Comparison of ENCODE assay signal across 8 cellular contexts in the genomic region with DNA sequence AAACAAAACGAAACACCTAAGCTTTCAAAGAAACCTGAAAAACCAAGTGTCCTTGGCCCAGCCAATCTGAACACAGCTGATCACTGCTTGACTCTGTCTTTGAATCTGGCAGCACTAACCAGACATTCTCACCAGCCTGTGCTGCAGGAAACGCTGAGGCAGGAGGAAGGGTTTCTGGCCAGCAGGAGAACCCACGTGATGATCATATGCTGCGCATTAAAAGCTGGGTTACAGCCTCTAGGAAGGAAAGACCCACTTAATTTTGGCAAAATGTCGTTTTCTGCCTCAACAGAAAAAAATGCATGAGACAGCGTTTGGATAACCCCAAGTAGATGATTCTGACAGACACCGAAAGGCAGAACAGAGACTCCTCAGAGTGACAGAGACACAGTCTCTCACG.
DNase-seq lines count a peak whose midpoint lies in the region; ATAC-seq lines count a peak whose summit lies in the region.

No MANE protein-coding gene starts in this region.

- ATAC-seq in HG03159 (IDR thresholded peaks at IDR 0.05; ENCODE audit: unreplicated experiment) = peak; percentile 68
- no peak for ATAC-seq in stimulated activated naive CD8-positive, alpha-beta T cell treated with anti-CD3 and anti-CD28 coated beads, Interleukin-15, Interleukin-2, amounts not matched to agents 100 U/mL and 50 U/mL, for 24 hours
- no peak for ATAC-seq in HG02970 (IDR thresholded peaks at IDR 0.05; ENCODE audit: low FRiP score, unreplicated experiment)

- DNase-seq in ELR (ENCODE audit: low read depth) = peak; percentile 93
- DNase-seq in amniotic stem cell (lab: John Stamatoyannopoulos, UW) = peak; percentile 79
- peak; percentile 66 to 83 for DNase-seq in hippocampal formation (lab: John Stamatoyannopoulos, UW)
- peak; percentile 22 for DNase-seq in stimulated activated naive CD8-positive, alpha-beta T cell treated with anti-CD3 and anti-CD28 coated beads, Interleukin-15, Interleukin-2, amounts not matched to agents 100 U/mL and 50 U/mL, for 24 hours
- DNase-seq in SKM-1 treated with dmso at 0.1 percent for 144 hours (lab: John Stamatoyannopoulos, UW; ENCODE audit: unreplicated experiment) = no peak
- no peak for DNase-seq in DMS 273 (lab: John Stamatoyannopoulos, UW; ENCODE audit: unreplicated experiment)

Comparison
In these comparisons a context has a peak if more than half of its experiments do, and no peak if none do; other contexts are left out.
1. DNase-seq: peak in ELR (single experiment), amniotic stem cell (single experiment), hippocampal formation (2 of 2) and stimulated activated naive CD8-positive, alpha-beta T cell treated with anti-CD3 and anti-CD28 coated beads, Interleukin-15, Interleukin-2, amounts not matched to agents 100 U/mL and 50 U/mL, for 24 hours (single experiment); none in SKM-1 treated with dmso at 0.1 percent for 144 hours (single experiment) and DMS 273 (single experiment).